Comparison of ENCODE assay signal across 21 cellular contexts in the genomic region with DNA sequence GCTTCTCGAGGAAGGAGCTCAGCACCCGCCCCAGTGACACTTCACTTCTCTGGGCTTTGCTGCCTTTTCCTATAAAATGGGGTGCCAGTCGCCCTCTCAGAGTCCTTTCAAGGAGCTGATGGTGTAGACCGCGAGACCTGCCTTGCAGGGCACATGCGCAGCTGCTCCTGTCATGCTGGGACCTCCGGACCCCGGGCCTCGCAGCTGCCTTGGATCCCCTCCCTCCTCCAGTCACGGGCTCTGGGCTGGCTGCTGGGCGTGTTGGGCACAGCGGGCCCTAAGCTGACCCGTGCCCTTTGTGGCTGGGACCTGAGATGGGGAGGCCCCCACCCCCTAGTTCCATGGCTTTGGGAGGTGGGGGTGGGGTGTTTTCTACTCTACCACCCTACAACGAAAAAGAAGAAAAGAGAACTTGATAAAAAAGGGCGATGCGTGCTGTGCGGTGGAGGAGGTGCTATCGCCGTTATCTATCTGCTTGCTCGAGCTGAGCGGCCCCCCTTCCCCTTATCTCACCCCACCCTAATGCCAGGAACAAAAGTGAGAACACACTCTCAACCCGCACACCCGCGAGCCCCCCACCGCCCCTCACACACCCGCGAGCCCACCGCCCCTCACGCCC.
"Had no signal": no experiment of that assay in that cellular context is flagged by ENCODE, and none has a peak within 500 bp of the region (broad histone marks: within the 10 kb centered on the region; RNA-seq: fewer than 3 reads in every experiment).

No MANE protein-coding gene starts in this region.

- H3K27ac ChIP-seq: ascending aorta, gastroesophageal sphincter, hepatocyte, prostate gland, suprapubic skin, upper lobe of left lung, VCaP had no signal

- H3K27me3 ChIP-seq: ascending aorta, hepatocyte, suprapubic skin, upper lobe of left lung had no signal

- H2AFZ ChIP-seq: hepatocyte had no signal

- H3K9me3 ChIP-seq: ascending aorta, gastroesophageal sphincter, prostate gland, suprapubic skin, upper lobe of left lung had no signal

- H3K4me1 ChIP-seq: ascending aorta, prostate gland had no signal

- H3K4me3 Mint-ChIP-seq: activated CD8-positive, alpha-beta T cell treated with anti-CD3 and anti-CD28 coated beads for 36 hours; activated naive CD8-positive, alpha-beta T cell treated with anti-CD3 and anti-CD28 coated beads, Interleukin-2, amount 50 U/mL, for 24 hours; T-helper 2 cell treated with Interferon-gamma antibody and Interleukin-4, amounts not matched to agents 5 μg/mL and 100 μg/mL, for 36 hours had no signal

- H3K4me3 ChIP-seq: ascending aorta, gastroesophageal sphincter, hepatocyte, prostate gland, suprapubic skin, upper lobe of left lung had no signal

- H3K27ac Mint-ChIP-seq: activated CD8-positive, alpha-beta T cell treated with anti-CD3 and anti-CD28 coated beads for 36 hours; naive B cell; T-helper 2 cell treated with Interferon-gamma antibody and Interleukin-4, amounts not matched to agents 5 μg/mL and 100 μg/mL, for 36 hours had no signal

- H3K36me3 Mint-ChIP-seq: naive B cell had no signal

- DNase-seq: activated CD4-positive, alpha-beta T cell treated with anti-CD3 and anti-CD28 coated beads for 4 hours; activated CD8-positive, alpha-beta memory T cell treated with anti-CD3 and anti-CD28 coated beads, Interleukin-2, amount 50 U/mL, for 48 hours; activated CD8-positive, alpha-beta T cell treated with anti-CD3 and anti-CD28 coated beads for 36 hours; activated naive CD4-positive, alpha-beta T cell treated with Interleukin-2 at 50 U/mL for 16 hours; activated naive CD8-positive, alpha-beta T cell treated with anti-CD3 and anti-CD28 coated beads, Interleukin-2, amount 50 U/mL, for 24 hours; cortex of kidney; effector CD8-positive, alpha-beta T cell; kidney glomerular epithelial cell; naive B cell; occipital lobe; stimulated activated CD4-positive, alpha-beta T cell treated with anti-CD3 and anti-CD28 coated beads, Interleukin-12 subunit alpha, Interleukin-12 subunit beta, amount 100 ng/mL, for 4 hours; stimulated activated naive CD8-positive, alpha-beta T cell treated with anti-CD3 and anti-CD28 coated beads, Interleukin-15, Interleukin-2, amounts not matched to agents 100 U/mL and 50 U/mL, for 24 hours; upper lobe of left lung had no signal

- H3K9me3 Mint-ChIP-seq: activated CD8-positive, alpha-beta T cell treated with anti-CD3 and anti-CD28 coated beads for 36 hours; activated naive CD8-positive, alpha-beta T cell treated with anti-CD3 and anti-CD28 coated beads, Interleukin-2, amount 50 U/mL, for 24 hours; naive B cell; T-helper 2 cell treated with Interferon-gamma antibody and Interleukin-4, amounts not matched to agents 5 μg/mL and 100 μg/mL, for 36 hours had no signal

- H3K27me3 Mint-ChIP-seq: activated CD8-positive, alpha-beta T cell treated with anti-CD3 and anti-CD28 coated beads for 36 hours; activated naive CD8-positive, alpha-beta T cell treated with anti-CD3 and anti-CD28 coated beads, Interleukin-2, amount 50 U/mL, for 24 hours; naive B cell had no signal

- ATAC-seq: activated CD8-positive, alpha-beta T cell treated with anti-CD3 and anti-CD28 coated beads for 36 hours; activated naive CD8-positive, alpha-beta T cell treated with anti-CD3 and anti-CD28 coated beads, Interleukin-2, amount 50 U/mL, for 24 hours; gastroesophageal sphincter; sciatic nerve; stimulated activated naive CD8-positive, alpha-beta T cell treated with anti-CD3 and anti-CD28 coated beads, Interleukin-15, Interleukin-2, amounts not matched to agents 100 U/mL and 50 U/mL, for 24 hours had no signal

- H3K4me2 ChIP-seq: hepatocyte had no signal

- H3K36me3 ChIP-seq: ascending aorta, gastroesophageal sphincter, prostate gland, suprapubic skin, upper lobe of left lung had no signal
